In genomic region chr17:50114849-50115357, GRCh38 we compare ENCODE assay signal across 6 cellular contexts. TPM values are rescaled to one million over a fixed set of nuclear protein-coding genes. Genes with fewer than 3 reads are reported as not detected.
DNase-seq lines count a peak whose midpoint lies in the region; ATAC-seq and TF ChIP-seq lines count a peak whose summit lies in the region.

No MANE protein-coding gene starts in this region.

- peaks cover 10% of the 10 kb centered on the region for H3K4me1 Mint-ChIP-seq in activated T-cell treated with anti-CD3 and anti-CD28 coated beads, Interleukin-2, amount 50 U/mL, for 4 hours (ENCODE audit: low read depth)
- H3K4me1 Mint-ChIP-seq in activated T-cell treated with anti-CD3 and anti-CD28 coated beads, Interleukin-2, amount 50 U/mL, for 24 hours (ENCODE audit: low read depth) = peaks cover 8% of the 10 kb centered on the region

- peaks cover 11% of the 10 kb centered on the region for H3K4me1 ChIP-seq in smooth muscle cell (ENCODE audit: low read depth)

- H3K27ac ChIP-seq in coronary artery (peak overlapping the region in 1 of 2 donors; percentile 28), smooth muscle cell (ENCODE audit: low read depth) (no peak overlapping the region)

- no peaks in the 10 kb centered on the region for H3K36me3 ChIP-seq in smooth muscle cell (ENCODE audit: low read depth)

- peak; percentile 15 for DNase-seq in activated T-cell treated with anti-CD3 and anti-CD28 coated beads, Interleukin-2, amount 50 U/mL, for 4 hours
- no peak for DNase-seq in activated T-cell treated with anti-CD3 and anti-CD28 coated beads, Interleukin-2, amount 50 U/mL, for 24 hours
- DNase-seq in NCI-H748 treated with DMSO at 0.1 percent for 48 hours (lab: John Stamatoyannopoulos, UW) (peak; percentile 59), coronary artery (ENCODE audit: low spot score) (no peak), smooth muscle cell (lab: John Stamatoyannopoulos, UW; ENCODE audit: unreplicated experiment) (no peak)

- H3K9me3 Mint-ChIP-seq in activated T-cell treated with anti-CD3 and anti-CD28 coated beads, Interleukin-2, amount 50 U/mL, for 4 hours = no peaks in the 10 kb centered on the region
- no peaks in the 10 kb centered on the region for H3K9me3 Mint-ChIP-seq in activated T-cell treated with anti-CD3 and anti-CD28 coated beads, Interleukin-2, amount 50 U/mL, for 24 hours

- no peaks in the 10 kb centered on the region for H3K36me3 Mint-ChIP-seq in activated T-cell treated with anti-CD3 and anti-CD28 coated beads, Interleukin-2, amount 50 U/mL, for 4 hours (ENCODE audit: insufficient read depth)
- H3K36me3 Mint-ChIP-seq in activated T-cell treated with anti-CD3 and anti-CD28 coated beads, Interleukin-2, amount 50 U/mL, for 24 hours (ENCODE audit: low read depth) = no peaks in the 10 kb centered on the region

- no peak overlapping the region for H2AFZ ChIP-seq in smooth muscle cell (ENCODE audit: low read depth)

- H3K4me3 Mint-ChIP-seq in activated T-cell treated with anti-CD3 and anti-CD28 coated beads, Interleukin-2, amount 50 U/mL, for 4 hours = no peak overlapping the region
- H3K4me3 Mint-ChIP-seq in activated T-cell treated with anti-CD3 and anti-CD28 coated beads, Interleukin-2, amount 50 U/mL, for 24 hours = no peak overlapping the region

- TF ChIP-seq CTCF in coronary artery (IDR thresholded peaks at IDR 0.05) (peak; percentile 35), smooth muscle cell (IDR thresholded peaks at IDR 0.05; ENCODE audit: borderline replicate concordance, insufficient read depth, poor library complexity, severe bottlenecking) (peak; percentile 54)

- ATAC-seq in activated T-cell treated with anti-CD3 and anti-CD28 coated beads, Interleukin-2, amount 50 U/mL, for 4 hours = peak in 1 of 2 donors; percentile 33
- ATAC-seq in HG03378 (IDR thresholded peaks at IDR 0.05; ENCODE audit: unreplicated experiment) = no peak

- H3K27me3 ChIP-seq in smooth muscle cell (ENCODE audit: low read depth) = no peaks in the 10 kb centered on the region

- H3K4me3 ChIP-seq in coronary artery (no peak overlapping the region), smooth muscle cell (no peak overlapping the region)

- H4K20me1 ChIP-seq in smooth muscle cell (ENCODE audit: low read depth) = no peaks in the 10 kb centered on the region

- H3K27me3 Mint-ChIP-seq in activated T-cell treated with anti-CD3 and anti-CD28 coated beads, Interleukin-2, amount 50 U/mL, for 4 hours (ENCODE audit: low read depth) = peaks cover 27% of the 10 kb centered on the region
- H3K27me3 Mint-ChIP-seq in activated T-cell treated with anti-CD3 and anti-CD28 coated beads, Interleukin-2, amount 50 U/mL, for 24 hours = peaks cover 44% of the 10 kb centered on the region

- no peak overlapping the region for H3K4me2 ChIP-seq in smooth muscle cell

- H3K27ac Mint-ChIP-seq in activated T-cell treated with anti-CD3 and anti-CD28 coated beads, Interleukin-2, amount 50 U/mL, for 24 hours = no peak overlapping the region

- H3K9me3 ChIP-seq in smooth muscle cell (replicated peaks; ENCODE audit: low read depth) = no peaks in the 10 kb centered on the region

- H3F3A ChIP-seq in smooth muscle cell (ENCODE audit: low read depth) = no peaks in the 10 kb centered on the region

- 29% methylated on average over 6 of the region's 6 CpGs for WGBS in smooth muscle cell (ENCODE audit: low lambda C conversion rate)

- no peaks in the 10 kb centered on the region for H3K79me2 ChIP-seq in smooth muscle cell (ENCODE audit: low read depth)

- no peak overlapping the region for H3K9ac ChIP-seq in smooth muscle cell (ENCODE audit: low read depth)

RNA-seq across cellular contexts. Expression of gene SAMD14, which starts 15.1 kb away (rescaled TPM):
- total RNA-seq in activated T-cell treated with anti-CD3 and anti-CD28 coated beads, Interleukin-2, amount 50 U/mL, for 4 hours = under 1 TPM; 0.47 to 0.78 (median 0.52) TPM
- total RNA-seq in smooth muscle cell = 6.3 and 39.1 TPM in 2 replicates
- 13.7 and 21.1 TPM in 2 replicates for polyA plus RNA-seq in smooth muscle cell

RNA-seq across cellular contexts. Expression of gene PDK2, which starts 19.8 kb away (rescaled TPM):
- 10 to 100 TPM in 1 of 3 donors, 1 to 10 TPM in 2; 8.8 to 11.7 (median 9.2) TPM for total RNA-seq in activated T-cell treated with anti-CD3 and anti-CD28 coated beads, Interleukin-2, amount 50 U/mL, for 4 hours
- total RNA-seq in smooth muscle cell = 21.7 and 28.2 TPM in 2 replicates
- 34.3 and 36.5 TPM in 2 replicates for polyA plus RNA-seq in smooth muscle cell

RNA-seq across cellular contexts. Expression of gene PPP1R9B, which starts 35.6 kb away (rescaled TPM):
- total RNA-seq in activated T-cell treated with anti-CD3 and anti-CD28 coated beads, Interleukin-2, amount 50 U/mL, for 4 hours = 10 to 100 TPM; 70.2 to 82.2 (median 76.6) TPM
- total RNA-seq in smooth muscle cell = 20.8 and 21.8 TPM in 2 replicates
- 6.7 and 10.2 TPM in 2 replicates for polyA plus RNA-seq in smooth muscle cell

RNA-seq across cellular contexts. Expression of gene SGCA, which starts 50.9 kb away (rescaled TPM):
- not detected for total RNA-seq in activated T-cell treated with anti-CD3 and anti-CD28 coated beads, Interleukin-2, amount 50 U/mL, for 4 hours
- total RNA-seq in smooth muscle cell = 0.99 TPM in 1 of 2 replicates, not detected in the other
- 1.4 and 2.1 TPM in 2 replicates for polyA plus RNA-seq in smooth muscle cell

RNA-seq across cellular contexts. Expression of gene ITGA3, which starts 59.0 kb away (rescaled TPM):
- 10 to 100 TPM in 1 of 3 donors, 1 to 10 TPM in 2; 9.2 to 10.2 (median 9.4) TPM for total RNA-seq in activated T-cell treated with anti-CD3 and anti-CD28 coated beads, Interleukin-2, amount 50 U/mL, for 4 hours
- 44.7 and 77.9 TPM in 2 replicates for total RNA-seq in smooth muscle cell
- polyA plus RNA-seq in smooth muscle cell = 30.0 and 70.4 TPM in 2 replicates

Comparison
In these comparisons a context has a peak if more than half of its experiments do, and no peak if none do; other contexts are left out.
1. DNase-seq: peak in activated T-cell treated with anti-CD3 and anti-CD28 coated beads, Interleukin-2, amount 50 U/mL, for 4 hours (single experiment) and NCI-H748 treated with DMSO at 0.1 percent for 48 hours (single experiment); none in activated T-cell treated with anti-CD3 and anti-CD28 coated beads, Interleukin-2, amount 50 U/mL, for 24 hours (single experiment), coronary artery (single experiment) and smooth muscle cell (single experiment).